In the genomic region with DNA sequence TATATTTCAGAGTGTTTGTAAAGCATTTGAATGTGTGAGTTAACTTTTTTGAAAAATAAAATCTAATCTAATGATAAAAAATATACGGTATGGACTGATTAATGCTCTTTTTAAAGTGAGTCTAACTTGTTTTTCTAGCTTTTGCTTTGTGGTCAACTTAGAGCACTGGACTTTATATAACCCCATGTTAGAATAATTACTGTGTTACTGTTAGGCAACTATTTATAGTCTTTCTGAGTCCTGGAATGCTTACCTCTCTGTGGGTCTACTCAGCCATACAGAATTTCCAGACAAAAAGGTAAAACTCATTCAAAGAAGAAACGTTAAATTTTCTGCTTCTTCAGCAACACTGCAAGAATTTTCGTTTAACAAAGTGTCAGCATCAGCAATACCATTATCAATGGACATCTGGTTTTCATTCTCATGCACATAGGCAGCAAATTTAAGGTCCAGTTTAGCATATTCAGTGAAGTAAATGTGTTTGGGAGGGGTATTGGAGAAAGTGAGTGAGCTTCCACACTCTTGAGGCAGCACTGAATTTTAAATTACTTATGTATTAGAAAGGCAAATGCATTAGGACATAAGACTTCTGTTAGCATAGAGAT, we compare ENCODE assay signal across 24 cellular contexts.
"Had no signal": no experiment of that assay in that cellular context is flagged by ENCODE, and none has a peak within 500 bp of the region (broad histone marks: within the 10 kb centered on the region; RNA-seq: fewer than 3 reads in every experiment).

No MANE protein-coding gene starts in this region.

- H3K9me3 ChIP-seq: breast epithelium, left ventricle myocardium inferior, neutrophil, pancreas, right lobe of liver, thyroid gland had no signal

- H3K4me3 ChIP-seq: breast epithelium, coronary artery, hepatocyte, left ventricle myocardium inferior, pancreas, right lobe of liver, skin epidermis, thyroid gland had no signal

- H3K9me3 Mint-ChIP-seq: endodermal cell; stimulated activated naive CD8-positive, alpha-beta T cell treated with anti-CD3 and anti-CD28 coated beads, Interleukin-15, Interleukin-2, amounts not matched to agents 100 ng/mL and 50 ng/mL, for 24 hours had no signal

- DNase-seq: activated CD4-positive, alpha-beta memory T cell treated with anti-CD3 and anti-CD28 coated beads for 36 hours; activated CD4-positive, alpha-beta T cell treated with anti-CD3 and anti-CD28 coated beads for 48 hours; activated CD4-positive, CD25-positive, alpha-beta regulatory T cell; activated effector memory CD4-positive, alpha-beta T cell treated with anti-CD3 and anti-CD28 coated beads, Interleukin-2, amount 50 U/mL, for 16 hours; activated naive CD4-positive, alpha-beta T cell treated with anti-CD3 and anti-CD28 coated beads, Interleukin-2, amount 10 ng/mL, durations not matched to agents 7 days and 5 days; anterior cingulate cortex; endodermal cell; foreskin fibroblast; immature natural killer cell; left ventricle myocardium inferior; naive thymus-derived CD8-positive, alpha-beta T cell; pancreas; right lobe of liver; stimulated activated CD4-positive, alpha-beta T cell treated with anti-CD3 and anti-CD28 coated beads, Interleukin-1b, Interleukin-23, amount 100 ng/mL, for 48 hours; substantia nigra; T1000; thyroid gland had no signal

- H3K4me1 ChIP-seq: breast epithelium, left ventricle myocardium inferior, pancreas, right lobe of liver, thyroid gland had no signal

- H3K36me3 ChIP-seq: breast epithelium, left ventricle myocardium inferior, neutrophil, pancreas, right lobe of liver, thyroid gland had no signal

- H3K4me1 Mint-ChIP-seq: activated naive CD4-positive, alpha-beta T cell treated with anti-CD3 and anti-CD28 coated beads, Interleukin-2, amount 10 ng/mL, durations not matched to agents 7 days and 5 days; central memory CD8-positive, alpha-beta T cell; immature natural killer cell; naive thymus-derived CD8-positive, alpha-beta T cell had no signal

- H3K27ac ChIP-seq: breast epithelium, coronary artery, hepatocyte, left ventricle myocardium inferior, neutrophil, pancreas, right lobe of liver, skin epidermis, thyroid gland had no signal

- H3K4me3 Mint-ChIP-seq: activated CD4-positive, alpha-beta memory T cell treated with anti-CD3 and anti-CD28 coated beads for 36 hours; activated naive CD4-positive, alpha-beta T cell treated with anti-CD3 and anti-CD28 coated beads, Interleukin-2, amount 10 ng/mL, durations not matched to agents 7 days and 5 days; central memory CD8-positive, alpha-beta T cell; endodermal cell; immature natural killer cell; naive thymus-derived CD8-positive, alpha-beta T cell; stimulated activated naive CD8-positive, alpha-beta T cell treated with anti-CD3 and anti-CD28 coated beads, Interleukin-15, Interleukin-2, amounts not matched to agents 100 ng/mL and 50 ng/mL, for 24 hours had no signal

- H3K27me3 Mint-ChIP-seq: activated CD4-positive, alpha-beta memory T cell treated with anti-CD3 and anti-CD28 coated beads for 36 hours; activated naive CD4-positive, alpha-beta T cell treated with anti-CD3 and anti-CD28 coated beads, Interleukin-2, amount 10 ng/mL, durations not matched to agents 7 days and 5 days; central memory CD8-positive, alpha-beta T cell; naive thymus-derived CD8-positive, alpha-beta T cell; stimulated activated naive CD8-positive, alpha-beta T cell treated with anti-CD3 and anti-CD28 coated beads, Interleukin-15, Interleukin-2, amounts not matched to agents 100 ng/mL and 50 ng/mL, for 24 hours had no signal

- H3K27ac Mint-ChIP-seq: activated CD4-positive, alpha-beta memory T cell treated with anti-CD3 and anti-CD28 coated beads for 36 hours; activated naive CD4-positive, alpha-beta T cell treated with anti-CD3 and anti-CD28 coated beads, Interleukin-2, amount 10 ng/mL, durations not matched to agents 7 days and 5 days; endodermal cell; immature natural killer cell; naive thymus-derived CD8-positive, alpha-beta T cell; stimulated activated naive CD8-positive, alpha-beta T cell treated with anti-CD3 and anti-CD28 coated beads, Interleukin-15, Interleukin-2, amounts not matched to agents 100 ng/mL and 50 ng/mL, for 24 hours had no signal

- H3K36me3 Mint-ChIP-seq: activated CD4-positive, alpha-beta memory T cell treated with anti-CD3 and anti-CD28 coated beads for 36 hours; activated naive CD4-positive, alpha-beta T cell treated with anti-CD3 and anti-CD28 coated beads, Interleukin-2, amount 10 ng/mL, durations not matched to agents 7 days and 5 days; immature natural killer cell; naive thymus-derived CD8-positive, alpha-beta T cell had no signal

- H3K27me3 ChIP-seq: breast epithelium, hepatocyte, neutrophil, pancreas, right lobe of liver, thyroid gland had no signal
